ENCODE assay signal across 8 cellular contexts in the genomic region with DNA sequence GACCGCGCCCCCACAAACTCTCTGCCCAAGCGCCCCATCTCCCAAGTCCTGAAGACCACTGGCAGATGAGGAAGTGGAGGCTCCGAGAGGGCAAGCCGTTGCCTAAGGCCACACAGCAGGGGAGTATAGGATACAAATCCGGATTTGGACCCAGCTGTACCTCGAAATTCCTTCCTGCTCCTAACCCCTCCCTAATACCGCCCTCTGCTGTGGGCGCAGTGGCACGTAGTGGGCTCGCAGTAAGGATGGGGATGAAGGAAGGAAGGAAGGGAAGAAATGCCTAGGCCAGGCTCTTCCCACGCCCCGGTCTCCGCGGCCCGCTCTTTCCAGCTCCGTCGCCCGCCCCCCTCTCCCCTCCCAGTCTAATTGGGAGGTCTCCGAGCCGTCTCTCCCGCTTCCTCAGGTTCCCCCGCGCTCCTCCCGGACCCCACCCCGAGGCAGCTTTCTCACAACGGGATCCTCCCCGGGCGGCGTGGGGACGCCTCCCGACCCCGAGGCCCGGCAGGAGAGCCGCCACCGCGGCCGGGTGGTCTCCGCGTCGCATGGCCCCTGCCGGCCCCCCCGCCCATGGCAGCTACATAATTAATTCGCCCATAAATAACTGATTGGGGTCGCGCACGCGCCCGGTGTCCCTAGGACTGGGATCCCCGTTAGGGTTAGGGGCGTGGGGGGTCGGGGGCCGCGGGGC.
DNase-seq lines count a peak whose midpoint lies in the region; ATAC-seq and TF ChIP-seq lines count a peak whose summit lies in the region.

No MANE protein-coding gene starts in this region.

- peak overlapping the region; percentile 77 for H3K4me3 ChIP-seq in right cardiac atrium (ENCODE audit: low read length)

- CTCF ChIA-PET in HEK293T (lab: Yijun Ruan, JAX), result no interaction called here
- CTCF ChIA-PET in activated CD8-positive, alpha-beta T cell treated with anti-CD3 and anti-CD28 coated beads, Interleukin-2, amount 10 ng/mL, durations not matched to agents 7 days and 5 days (lab: Charles Lee), result no interaction called here

- H3K36me3 Mint-ChIP-seq in activated CD8-positive, alpha-beta T cell treated with anti-CD3 and anti-CD28 coated beads, Interleukin-2, amount 10 ng/mL, durations not matched to agents 7 days and 5 days (ENCODE audit: low read depth), result no peaks in the 10 kb centered on the region

- H3K4me3 Mint-ChIP-seq in activated CD8-positive, alpha-beta T cell treated with anti-CD3 and anti-CD28 coated beads, Interleukin-2, amount 10 ng/mL, durations not matched to agents 7 days and 5 days, result peak overlapping the region; percentile 15

- no peaks in the 10 kb centered on the region for H3K9me3 ChIP-seq in right cardiac atrium (ENCODE audit: control insufficient read depth, low read length)

- WGBS in right cardiac atrium, result 10% methylated on average over 54 of the region's 54 CpGs

- peak; percentile 34 for DNase-seq in HEK293T (ENCODE audit: extremely low spot score)
- DNase-seq in activated CD8-positive, alpha-beta T cell treated with anti-CD3 and anti-CD28 coated beads, Interleukin-2, amount 10 ng/mL, durations not matched to agents 7 days and 5 days, result no peak
- DNase-seq in right cardiac atrium, result peak; percentile 70 to 89 (median 89)
- DNase-seq in sciatic nerve (ENCODE audit: low spot score), result no peak
- DNase-seq in NCI-H446 treated with DMSO at 0.1 percent for 48 hours (lab: John Stamatoyannopoulos, UW), result no peak
- DNase-seq in SHP77 treated with DMSO at 0.1 percent for 48 hours (lab: John Stamatoyannopoulos, UW), result no peak
- DNase-seq in NCI-H345 (lab: John Stamatoyannopoulos, UW), result no peak
- no peak for DNase-seq in hippocampal formation (lab: John Stamatoyannopoulos, UW)

- peaks cover 22% of the 10 kb centered on the region for H3K27me3 Mint-ChIP-seq in activated CD8-positive, alpha-beta T cell treated with anti-CD3 and anti-CD28 coated beads, Interleukin-2, amount 10 ng/mL, durations not matched to agents 7 days and 5 days (ENCODE audit: low read depth)

- no peak overlapping the region for H3K27ac Mint-ChIP-seq in activated CD8-positive, alpha-beta T cell treated with anti-CD3 and anti-CD28 coated beads, Interleukin-2, amount 10 ng/mL, durations not matched to agents 7 days and 5 days

- intact Hi-C loops in right cardiac atrium (cut with DNase I), result loop anchor here in 3 of 4 donors (5.0 to 10.0 kb wide), 4 partner anchors 70 to 337 kb away; no protein-coding TSS in a partner anchor
- intact Hi-C loops in sciatic nerve (cut with DNase I), result loop anchor here (10.0 kb wide), 1 partner anchor 337 kb away; no protein-coding TSS in a partner anchor

- POLR2A ChIA-PET in HEK293T (lab: Yijun Ruan, JAX), result interaction anchor here (0.7 to 6.2 kb wide), 5 partner anchors 19 to 304 kb away, joined by 3 to 40 read pairs (median 4); a partner anchor contains a TSS
- POLR2A ChIA-PET in activated CD8-positive, alpha-beta T cell treated with anti-CD3 and anti-CD28 coated beads, Interleukin-2, amount 10 ng/mL, durations not matched to agents 7 days and 5 days (lab: Charles Lee), result no interaction called here

- peaks cover 37% of the 10 kb centered on the region for H3K4me1 Mint-ChIP-seq in activated CD8-positive, alpha-beta T cell treated with anti-CD3 and anti-CD28 coated beads, Interleukin-2, amount 10 ng/mL, durations not matched to agents 7 days and 5 days (ENCODE audit: low read depth)

- peaks cover 16% of the 10 kb centered on the region for H3K4me1 ChIP-seq in right cardiac atrium (ENCODE audit: control insufficient read depth, insufficient read depth, low read length)

- no peaks in the 10 kb centered on the region for H3K27me3 ChIP-seq in right cardiac atrium (ENCODE audit: control insufficient read depth, insufficient read depth)

- no peak for ATAC-seq in activated CD8-positive, alpha-beta T cell treated with anti-CD3 and anti-CD28 coated beads, Interleukin-2, amount 10 ng/mL, durations not matched to agents 7 days and 5 days
- peak; percentile 2 to 15 for ATAC-seq in right cardiac atrium
- peak; percentile 0 for ATAC-seq in sciatic nerve

- peak overlapping the region; percentile 98 for H3K27ac ChIP-seq in right cardiac atrium (ENCODE audit: low read length)

- no peaks in the 10 kb centered on the region for H3K9me3 Mint-ChIP-seq in activated CD8-positive, alpha-beta T cell treated with anti-CD3 and anti-CD28 coated beads, Interleukin-2, amount 10 ng/mL, durations not matched to agents 7 days and 5 days (ENCODE audit: insufficient read depth)

TF ChIP-seq in HEK293T, 16 proteins besides CTCF, POLR2A, EP300 and RAD21:
- TF ChIP-seq ZNF384 (IDR thresholded peaks at IDR 0.05) (no peak), ELF4 (IDR thresholded peaks at IDR 0.05) (no peak), FOXM1 (IDR thresholded peaks at IDR 0.05; ENCODE audit: borderline replicate concordance) (no peak), NFRKB (IDR thresholded peaks at IDR 0.05) (no peak), HDGF (IDR thresholded peaks at IDR 0.05; ENCODE audit: borderline replicate concordance) (no peak), FOXK2 (IDR thresholded peaks at IDR 0.05) (no peak), CTBP1 (IDR thresholded peaks at IDR 0.05; ENCODE audit: borderline replicate concordance) (no peak), SUZ12 (IDR thresholded peaks at IDR 0.05) (no peak), BHLHE40 (IDR thresholded peaks at IDR 0.05; ENCODE audit: borderline replicate concordance) (no peak), SP1 (IDR thresholded peaks at IDR 0.05) (no peak)
- TF ChIP-seq, protein P1, sequence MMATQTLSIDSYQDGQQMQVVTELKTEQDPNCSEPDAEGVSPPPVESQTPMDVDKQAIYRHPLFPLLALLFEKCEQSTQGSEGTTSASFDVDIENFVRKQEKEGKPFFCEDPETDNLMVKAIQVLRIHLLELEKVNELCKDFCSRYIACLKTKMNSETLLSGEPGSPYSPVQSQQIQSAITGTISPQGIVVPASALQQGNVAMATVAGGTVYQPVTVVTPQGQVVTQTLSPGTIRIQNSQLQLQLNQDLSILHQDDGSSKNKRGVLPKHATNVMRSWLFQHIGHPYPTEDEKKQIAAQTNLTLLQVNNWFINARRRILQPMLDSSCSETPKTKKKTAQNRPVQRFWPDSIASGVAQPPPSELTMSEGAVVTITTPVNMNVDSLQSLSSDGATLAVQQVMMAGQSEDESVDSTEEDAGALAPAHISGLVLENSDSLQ (IDR thresholded peaks at IDR 0.05), result no peak
TF ChIP-seq in HEK293T: peak in this region for 0.

Comparison
In these comparisons a context has a peak if more than half of its experiments do, and no peak if none do; other contexts are left out.
1. DNase-seq: peak in HEK293T (single experiment) and right cardiac atrium (3 of 3); none in activated CD8-positive, alpha-beta T cell treated with anti-CD3 and anti-CD28 coated beads, Interleukin-2, amount 10 ng/mL, durations not matched to agents 7 days and 5 days (single experiment), sciatic nerve (single experiment), NCI-H446 treated with DMSO at 0.1 percent for 48 hours (single experiment), SHP77 treated with DMSO at 0.1 percent for 48 hours (single experiment), NCI-H345 (single experiment) and hippocampal formation (0 of 2).